In the genomic region with DNA sequence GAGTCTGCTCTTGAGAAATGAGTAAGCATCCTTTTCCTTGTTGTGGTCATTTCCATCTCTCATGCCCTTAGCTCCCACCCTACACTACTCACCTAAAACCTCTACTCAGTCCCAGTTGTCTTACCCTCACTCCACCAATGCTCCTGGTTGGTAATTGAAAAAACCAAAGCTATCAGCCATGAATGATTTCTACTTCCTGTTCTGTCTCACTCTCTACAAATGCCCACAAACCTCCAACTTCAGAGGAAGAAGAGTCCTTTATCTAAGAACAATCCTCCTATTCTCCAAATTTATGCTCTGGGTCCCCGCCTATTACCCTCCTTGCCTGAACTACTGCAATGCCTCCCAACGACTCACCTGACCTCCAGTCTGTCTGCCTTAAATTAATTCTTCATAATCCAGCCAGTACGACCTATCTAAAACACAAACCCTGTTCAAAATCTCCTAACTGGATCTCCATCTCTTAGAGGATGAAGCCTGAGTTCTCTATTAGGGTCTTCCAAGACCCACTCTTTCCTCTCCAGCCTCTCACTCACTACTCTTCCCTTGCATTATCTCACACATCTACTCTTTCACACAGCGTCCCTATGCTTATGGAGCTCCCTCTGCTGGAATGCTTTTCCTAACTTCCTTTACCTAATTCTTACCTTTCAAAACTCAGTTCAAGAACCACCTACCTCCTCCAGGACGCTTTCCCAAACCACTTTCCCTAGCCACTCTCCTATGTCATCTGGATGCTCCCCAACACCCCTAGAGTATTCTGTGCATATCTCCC, we compare ENCODE assay signal across 8 cellular contexts. TPM values are rescaled to one million over a fixed set of nuclear protein-coding genes. Genes with fewer than 3 reads are reported as not detected.
DNase-seq lines count a peak whose midpoint lies in the region; ATAC-seq and TF ChIP-seq lines count a peak whose summit lies in the region.

No MANE protein-coding gene starts in this region.

- in situ Hi-C loops in KBM-7 (cut with MboI; ENCODE audit: low pct_unique_long_range_greater_than_20kb, low sequenced_read_pairs), result loop anchor here (10.0 kb wide), 1 partner anchor 53 kb away; the partner anchor contains the start of gene TINF2

- CTCF ChIA-PET in activated CD8-positive, alpha-beta T cell treated with anti-CD3 and anti-CD28 coated beads for 36 hours (lab: Charles Lee), result interaction anchor here (0.6 to 28.2 kb wide), 24 partner anchors 11 to 227 kb away, joined by 3 to 873 read pairs (median 9); partner anchors contain the start of genes ADCY4, CHMP4A, CIDEB and CPNE6

- H3K36me3 Mint-ChIP-seq in activated CD8-positive, alpha-beta T cell treated with anti-CD3 and anti-CD28 coated beads for 36 hours (ENCODE audit: low read depth), result peaks cover 18% of the 10 kb centered on the region

- H3K9me3 Mint-ChIP-seq in activated CD8-positive, alpha-beta T cell treated with anti-CD3 and anti-CD28 coated beads for 36 hours, result no peaks in the 10 kb centered on the region

- POLR2A ChIA-PET in activated CD8-positive, alpha-beta T cell treated with anti-CD3 and anti-CD28 coated beads for 36 hours (lab: Charles Lee), result interaction anchor here (1.0 to 6.5 kb wide), 13 partner anchors 12 to 194 kb away, joined by 3 to 54 read pairs (median 4); partner anchors contain the start of genes GMPR2, IRF9, LTB4R and LTB4R2

- H3K4me1 Mint-ChIP-seq in activated CD8-positive, alpha-beta T cell treated with anti-CD3 and anti-CD28 coated beads for 36 hours (ENCODE audit: low read depth), result peaks cover 40% of the 10 kb centered on the region

- no peaks in the 10 kb centered on the region for H3K27me3 Mint-ChIP-seq in activated CD8-positive, alpha-beta T cell treated with anti-CD3 and anti-CD28 coated beads for 36 hours

- ATAC-seq in GM21390 (IDR thresholded peaks at IDR 0.05; ENCODE audit: unreplicated experiment), result peak; percentile 13
- peak; percentile 7 for ATAC-seq in activated CD8-positive, alpha-beta T cell treated with anti-CD3 and anti-CD28 coated beads for 36 hours
- ATAC-seq in HG03521 (IDR thresholded peaks at IDR 0.05; ENCODE audit: unreplicated experiment), result no peak

- DNase-seq in EH (ENCODE audit: low read depth) (peak; percentile 32), KBM-7 (peak; percentile 75), kidney epithelial cell (ENCODE audit: low read depth) (no peak), AG20443 (ENCODE audit: low spot score) (no peak), GM03348 (ENCODE audit: low spot score) (no peak)
- no peak for DNase-seq in activated CD8-positive, alpha-beta T cell treated with anti-CD3 and anti-CD28 coated beads for 36 hours

- peak overlapping the region; percentile 82 for H3K27ac Mint-ChIP-seq in activated CD8-positive, alpha-beta T cell treated with anti-CD3 and anti-CD28 coated beads for 36 hours

- intact Hi-C loops in activated CD8-positive, alpha-beta T cell treated with anti-CD3 and anti-CD28 coated beads for 36 hours (cut with micrococcal nuclease), result loop anchor here (1.0 kb wide), 1 partner anchor 54 kb away; no protein-coding TSS in a partner anchor

- no peak for TF ChIP-seq CTCF in activated CD8-positive, alpha-beta T cell treated with anti-CD3 and anti-CD28 coated beads for 36 hours (IDR thresholded peaks at IDR 0.05)
- TF ChIP-seq CTCF in kidney epithelial cell (IDR thresholded peaks at IDR 0.05; ENCODE audit: insufficient read depth, low read length, poor library complexity, severe bottlenecking), result peak; percentile 60

- H3K4me3 Mint-ChIP-seq in activated CD8-positive, alpha-beta T cell treated with anti-CD3 and anti-CD28 coated beads for 36 hours, result no peak overlapping the region

- H3K27me3 ChIP-seq in kidney epithelial cell (ENCODE audit: control insufficient read depth, insufficient read depth, low read length), result no peaks in the 10 kb centered on the region

- H3K4me3 ChIP-seq in kidney epithelial cell (ENCODE audit: low read depth, low read length), result no peak overlapping the region

- peaks cover 1% of the 10 kb centered on the region for H3K36me3 ChIP-seq in kidney epithelial cell (ENCODE audit: control insufficient read depth, insufficient read depth, low read length)

RNA-seq across cellular contexts. Expression of gene DHRS1, which starts 2.2 kb away (rescaled TPM):
- 10 to 100 TPM; 11.9 to 13.6 TPM for total RNA-seq in activated CD8-positive, alpha-beta T cell treated with anti-CD3 and anti-CD28 coated beads for 36 hours
- 44.9 and 48.5 TPM in 2 replicates for total RNA-seq in kidney epithelial cell

RNA-seq across cellular contexts. Expression of gene NOP9, which starts 2.3 kb away (rescaled TPM):
- 10 to 100 TPM; 33.5 to 33.6 TPM for total RNA-seq in activated CD8-positive, alpha-beta T cell treated with anti-CD3 and anti-CD28 coated beads for 36 hours
- total RNA-seq in kidney epithelial cell, result 27.1 and 28.7 TPM in 2 replicates

RNA-seq across cellular contexts. Expression of gene CIDEB, which starts 10.4 kb away (rescaled TPM):
- 10 to 100 TPM; 12.1 to 13.6 TPM for total RNA-seq in activated CD8-positive, alpha-beta T cell treated with anti-CD3 and anti-CD28 coated beads for 36 hours
- total RNA-seq in kidney epithelial cell, result 1.1 and 3.8 TPM in 2 replicates

RNA-seq across cellular contexts. Expression of gene LTB4R2, which starts 12.6 kb away (rescaled TPM):
- 10 to 100 TPM in 1 of 2 experiments, 1 to 10 TPM in 1; 9.6 to 12.0 TPM for total RNA-seq in activated CD8-positive, alpha-beta T cell treated with anti-CD3 and anti-CD28 coated beads for 36 hours
- total RNA-seq in kidney epithelial cell, result 1.5 and 8.0 TPM in 2 replicates

RNA-seq across cellular contexts. Expression of gene LTB4R, which starts 13.9 kb away (rescaled TPM):
- total RNA-seq in activated CD8-positive, alpha-beta T cell treated with anti-CD3 and anti-CD28 coated beads for 36 hours, result 10 to 100 TPM; 11.6 to 11.7 TPM
- total RNA-seq in kidney epithelial cell, result 2.8 and 4.7 TPM in 2 replicates

Comparison
In these comparisons a context has a peak if more than half of its experiments do, and no peak if none do; other contexts are left out.
1. DNase-seq: peak in EH (single experiment) and KBM-7 (single experiment); none in activated CD8-positive, alpha-beta T cell treated with anti-CD3 and anti-CD28 coated beads for 36 hours (single experiment), kidney epithelial cell (single experiment), AG20443 (single experiment) and GM03348 (single experiment).